ENCODE assay signal across 17 cellular contexts in the genomic region with DNA sequence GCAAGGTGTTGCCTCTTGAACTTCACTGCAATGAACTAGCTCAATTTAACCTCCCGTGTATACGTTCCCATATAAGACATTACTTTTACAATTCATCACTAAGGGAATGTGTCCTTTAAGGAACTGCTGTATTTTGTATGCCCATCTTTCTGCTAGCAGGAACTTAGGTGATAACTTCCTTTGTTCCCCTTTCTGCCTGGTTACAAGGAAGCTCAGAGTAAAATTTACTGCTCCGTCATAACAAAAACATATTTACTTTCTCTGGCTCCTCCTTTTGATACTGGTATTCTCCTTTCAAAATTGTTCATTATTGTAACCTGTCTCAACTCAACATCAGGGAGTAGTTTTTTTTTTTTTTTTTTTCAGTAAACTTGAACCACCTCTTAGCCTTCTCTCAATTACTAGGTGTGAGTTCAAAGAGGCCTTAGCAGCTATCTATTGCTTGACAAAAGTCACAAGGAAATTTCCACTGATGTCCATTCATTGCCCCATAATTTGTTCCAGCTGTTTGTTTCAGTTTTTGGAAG. TPM values are rescaled to one million over a fixed set of nuclear protein-coding genes. Genes with fewer than 3 reads are reported as not detected.
DNase-seq lines count a peak whose midpoint lies in the region; ATAC-seq, FAIRE-seq and TF ChIP-seq lines count a peak whose summit lies in the region.
"Had no signal": no experiment of that assay in that cellular context is flagged by ENCODE, and none has a peak within 500 bp of the region (broad histone marks: within the 10 kb centered on the region; RNA-seq: fewer than 3 reads in every experiment).

No MANE protein-coding gene starts in this region.

- peak overlapping the region; percentile 93 for H3K27ac Mint-ChIP-seq in activated T-cell treated with anti-CD3 and anti-CD28 coated beads, Interleukin-2, amount 50 U/mL, for 72 hours
- peak overlapping the region; percentile 97 for H3K27ac Mint-ChIP-seq in stimulated activated effector memory CD8-positive, alpha-beta T cell treated with anti-CD3 and anti-CD28 coated beads, Interleukin-12 subunit alpha, Interleukin-12 subunit beta, amount 100 ng/mL, for 72 hours

- H3K79me2 ChIP-seq in SU-DHL-6 (ENCODE audit: insufficient read depth, low read length) = peaks cover 98% of the 10 kb centered on the region
- H3K79me2 ChIP-seq in GM12878 (ENCODE audit: control insufficient read depth, insufficient read depth, low read length) = no peaks in the 10 kb centered on the region

- intact Hi-C loops in GM12878 (cut with micrococcal nuclease; ENCODE audit: unreplicated experiment) = no loop called here
- intact Hi-C loops in prostate gland (cut with DNase I) = no loop called here

- RAD21 ChIA-PET in GM12878 (lab: Charles Lee; ENCODE audit: unreplicated experiment) = interaction anchor here (0.6 to 2.0 kb wide), 4 partner anchors 10 to 119 kb away, joined by 3 to 6 read pairs (median 4); no protein-coding TSS in a partner anchor

- H3K4me3 ChIP-seq in SU-DHL-6 (ENCODE audit: insufficient read depth, low read length, poor library complexity, severe bottlenecking) (no peak overlapping the region), GM12878 (no peak overlapping the region), prostate gland (no peak overlapping the region)
- H3K4me3 ChIP-seq: ascending aorta had no signal

- peaks cover 0 to 3% of the 10 kb centered on the region in 2 donors for H3K9me3 Mint-ChIP-seq in activated T-cell treated with anti-CD3 and anti-CD28 coated beads, Interleukin-2, amount 50 U/mL, for 72 hours
- H3K9me3 Mint-ChIP-seq in stimulated activated effector memory CD8-positive, alpha-beta T cell treated with anti-CD3 and anti-CD28 coated beads, Interleukin-12 subunit alpha, Interleukin-12 subunit beta, amount 100 ng/mL, for 72 hours = no peaks in the 10 kb centered on the region

- no peak overlapping the region for H3K9ac ChIP-seq in SU-DHL-6 (ENCODE audit: low read length)
- H3K9ac ChIP-seq in GM12878 (ENCODE audit: control insufficient read depth, insufficient read depth, low read length) = no peak overlapping the region

- peaks cover 8 to 9% of the 10 kb centered on the region in 2 donors for H3K36me3 Mint-ChIP-seq in activated T-cell treated with anti-CD3 and anti-CD28 coated beads, Interleukin-2, amount 50 U/mL, for 72 hours (ENCODE audit: insufficient read depth in 2 of 2)
- peaks cover 57% of the 10 kb centered on the region for H3K36me3 Mint-ChIP-seq in stimulated activated effector memory CD8-positive, alpha-beta T cell treated with anti-CD3 and anti-CD28 coated beads, Interleukin-12 subunit alpha, Interleukin-12 subunit beta, amount 100 ng/mL, for 72 hours

- DNase-seq in activated T-cell treated with anti-CD3 and anti-CD28 coated beads, Interleukin-2, amount 50 U/mL, for 72 hours = no peak
- DNase-seq in activated T-cell treated with anti-CD3 and anti-CD28 coated beads, Interleukin-2, amount 50 U/mL, for 48 hours = no peak
- DNase-seq in GM12878 (ENCODE audit: low read depth, low spot score) (no peak), NCI-H446 (lab: John Stamatoyannopoulos, UW) (no peak), GM10266 (ENCODE audit: extremely low spot score) (no peak), prostate gland (ENCODE audit: low spot score) (no peak)
- DNase-seq in stimulated activated effector memory CD8-positive, alpha-beta T cell treated with anti-CD3 and anti-CD28 coated beads, Interleukin-12 subunit alpha, Interleukin-12 subunit beta, amount 100 ng/mL, for 72 hours (ENCODE audit: low spot score in 2 of 2) = no peak
- DNase-seq: activated CD4-positive, alpha-beta T cell treated with anti-CD3 and anti-CD28 coated beads for 4 hours; Caco-2; EL; foreskin fibroblast; NCI-H1694; SIG-M5; stimulated activated CD4-positive, alpha-beta T cell treated with anti-CD3 and anti-CD28 coated beads, Interleukin-1b, Interleukin-23, amount 100 ng/mL, for 48 hours had no signal

- H3K4me2 ChIP-seq in SU-DHL-6 (ENCODE audit: low read depth, low read length, poor library complexity, severe bottlenecking) (peak overlapping the region; percentile 1), GM12878 (ENCODE audit: control insufficient read depth, insufficient read depth) (no peak overlapping the region)

- H3K36me3 ChIP-seq in SU-DHL-6 (ENCODE audit: low read length) = peaks cover 7% of the 10 kb centered on the region; the same call in 1 of the 2 replicates
- H3K36me3 ChIP-seq in GM12878 (ENCODE audit: control insufficient read depth in 2 of 2, insufficient read depth in 2 of 2, low read length in 1 of 2) = no peaks in the 10 kb centered on the region; a peak in 1 of 4 replicates
- H3K36me3 ChIP-seq in prostate gland = no peaks in the 10 kb centered on the region
- H3K36me3 ChIP-seq: ascending aorta had no signal

- 69% methylated on average over 3 of the region's 3 CpGs for WGBS in GM12878 (ENCODE audit: insufficient coverage, insufficient replicate concordance, low lambda C conversion rate, missing lambda C conversion rate)
- WGBS in prostate gland = 63% methylated on average over 3 of the region's 3 CpGs

- in situ Hi-C loops in GM12878 (cut with MboI) = no loop called here

- CTCF ChIA-PET in GM12878 (lab: Yijun Ruan, JAX) = interaction anchor here (0.6 to 3.4 kb wide), 12 partner anchors 10 to 319 kb away, joined by 3 to 15 read pairs (median 4); no protein-coding TSS in a partner anchor

- TF ChIP-seq EP300 in GM12878 (IDR thresholded peaks at IDR 0.05; ENCODE audit: borderline replicate concordance in 1 of 2, control insufficient read depth in 1 of 2, low read depth in 2 of 2, low read length in 2 of 2) = no peak

- POLR2A ChIA-PET in GM12878 (lab: Charles Lee) = interaction anchor here (0.6 to 1.2 kb wide), 5 partner anchors 12 to 232 kb away, joined by 5 to 7 read pairs (median 6); no protein-coding TSS in a partner anchor

- H3K9me3 ChIP-seq in SU-DHL-6 (ENCODE audit: insufficient read depth, low read length) (no peaks in the 10 kb centered on the region), GM12878 (replicated peaks; ENCODE audit: control insufficient read depth, insufficient read depth, low read length) (no peaks in the 10 kb centered on the region; the same call in 2 of the 3 replicates), prostate gland (no peaks in the 10 kb centered on the region)
- H3K9me3 ChIP-seq: ascending aorta, Caco-2 had no signal

- no peak for TF ChIP-seq POLR2A in GM12878 (IDR thresholded peaks at IDR 0.05; ENCODE audit: low read depth, low read length)
- no peak for TF ChIP-seq POLR2A in prostate gland (IDR thresholded peaks at IDR 0.05)

- no peak for TF ChIP-seq RAD21 in GM12878 (IDR thresholded peaks at IDR 0.05; ENCODE audit: insufficient read depth, low read depth, low read length)

- H3K27me3 ChIP-seq in SU-DHL-6 (ENCODE audit: low read length) (no peaks in the 10 kb centered on the region), GM12878 (replicated peaks in 1 of 2; ENCODE audit: control insufficient read depth in 2 of 2, insufficient read depth in 2 of 2, low read length in 1 of 2) (no peaks in the 10 kb centered on the region), prostate gland (replicated peaks; ENCODE audit: insufficient read depth) (no peaks in the 10 kb centered on the region)
- H3K27me3 ChIP-seq: ascending aorta had no signal

- FAIRE-seq in GM12878 (lab: Jason Lieb, UNC) = peak; percentile 80
- FAIRE-seq: colon had no signal

- H3K4me1 ChIP-seq in GM12878 (ENCODE audit: control insufficient read depth, insufficient read depth, low read length) (no peaks in the 10 kb centered on the region), prostate gland (replicated peaks) (no peaks in the 10 kb centered on the region)
- H3K4me1 ChIP-seq: ascending aorta, Caco-2 had no signal

- H3F3A ChIP-seq in SU-DHL-6 (ENCODE audit: insufficient read depth) = peaks cover 81% of the 10 kb centered on the region

- ATAC-seq in activated T-cell treated with anti-CD3 and anti-CD28 coated beads, Interleukin-2, amount 50 U/mL, for 72 hours (replicated peaks in 1 of 2) = peak; percentile 44 to 55
- ATAC-seq in GM12878 = no peak
- peak; percentile 58 for ATAC-seq in stimulated activated effector memory CD8-positive, alpha-beta T cell treated with anti-CD3 and anti-CD28 coated beads, Interleukin-12 subunit alpha, Interleukin-12 subunit beta, amount 100 ng/mL, for 72 hours

- peak overlapping the region; percentile 69 to 88 for H3K4me3 Mint-ChIP-seq in activated T-cell treated with anti-CD3 and anti-CD28 coated beads, Interleukin-2, amount 50 U/mL, for 72 hours
- peak overlapping the region; percentile 52 for H3K4me3 Mint-ChIP-seq in stimulated activated effector memory CD8-positive, alpha-beta T cell treated with anti-CD3 and anti-CD28 coated beads, Interleukin-12 subunit alpha, Interleukin-12 subunit beta, amount 100 ng/mL, for 72 hours

- peaks cover 85% of the 10 kb centered on the region for H3K4me1 Mint-ChIP-seq in activated T-cell treated with anti-CD3 and anti-CD28 coated beads, Interleukin-2, amount 50 U/mL, for 72 hours (ENCODE audit: low read depth)
- H3K4me1 Mint-ChIP-seq in stimulated activated effector memory CD8-positive, alpha-beta T cell treated with anti-CD3 and anti-CD28 coated beads, Interleukin-12 subunit alpha, Interleukin-12 subunit beta, amount 100 ng/mL, for 72 hours = peaks cover 74% of the 10 kb centered on the region

- H2AFZ ChIP-seq in SU-DHL-6 (ENCODE audit: low read depth, low read length, severe bottlenecking) (no peak overlapping the region), GM12878 (ENCODE audit: control insufficient read depth, low read depth, low read length) (no peak overlapping the region)

- TF ChIP-seq CTCF in SU-DHL-6 (IDR thresholded peaks at IDR 0.05; ENCODE audit: insufficient read depth, low read length, poor library complexity, severe bottlenecking) (no peak), GM12878 (IDR thresholded peaks at IDR 0.05 in 2 of 3, conservative IDR thresholded peaks at IDR 0.05 in 1 of 3; ENCODE audit: control insufficient read depth in 2 of 3, extremely low read depth in 1 of 3, insufficient read depth in 1 of 3, low read depth in 3 of 3, low read length in 3 of 3) (no peak), GM10266 (IDR thresholded peaks at IDR 0.05; ENCODE audit: control insufficient read depth, insufficient read depth, low read depth, missing control alignments) (no peak), prostate gland (IDR thresholded peaks at IDR 0.05) (no peak)

- no peaks in the 10 kb centered on the region for H3K27me3 Mint-ChIP-seq in activated T-cell treated with anti-CD3 and anti-CD28 coated beads, Interleukin-2, amount 50 U/mL, for 72 hours (ENCODE audit: low read depth)

- no peaks in the 10 kb centered on the region for H3K9me2 ChIP-seq in SU-DHL-6 (replicated peaks; ENCODE audit: insufficient read depth, low read length)

- no TSS peak for BruUV-seq in GM12878 (replicated peaks; lab: Mats Ljungman, UMichigan)

- SMC1A ChIA-PET in GM12878 (lab: Charles Lee; ENCODE audit: uncharacterized antibody, unreplicated experiment) = interaction anchor here (0.6 to 3.2 kb wide), 12 partner anchors 10 to 128 kb away, joined by 3 to 29 read pairs (median 5); no protein-coding TSS in a partner anchor

- H3K27ac ChIP-seq in SU-DHL-6 (ENCODE audit: low read depth, low read length) = peak overlapping the region; percentile 83
- no peak overlapping the region for H3K27ac ChIP-seq in GM12878 (ENCODE audit: control insufficient read depth, insufficient read depth)
- H3K27ac ChIP-seq in prostate gland = no peak overlapping the region
- H3K27ac ChIP-seq: ascending aorta had no signal

- no peaks in the 10 kb centered on the region; the same call in 1 of the 2 replicates for H4K20me1 ChIP-seq in SU-DHL-6 (ENCODE audit: low read depth, low read length)
- H4K20me1 ChIP-seq in GM12878 (ENCODE audit: control insufficient read depth, insufficient read depth) = peaks cover 3% of the 10 kb centered on the region; the same call in 1 of the 2 replicates

RNA-seq across cellular contexts. Expression of a gene that starts 37.1 kb away (rescaled TPM):
- 10 to 100 TPM; 67.0 to 69.7 TPM for total RNA-seq in activated T-cell treated with anti-CD3 and anti-CD28 coated beads, Interleukin-2, amount 50 U/mL, for 72 hours
- 176 and 194 TPM in 2 replicates for total RNA-seq in GM12878 (2013; cell fraction: nucleolus; rRNA removed)
- total RNA-seq in GM12878 (2014; rRNA removed) (38.6 and 38.9 TPM in 2 replicates), GM12878 (2014; rRNA removed; fragmentation: Illumina TruSeq; extraction: Trizol) (38.7 and 40.5 TPM in 2 replicates), GM12878 (2021) (37.9 and 41.1 TPM in 2 replicates), prostate gland (10 to 100 TPM; 16.1 to 23.7 TPM)
- 19.2 TPM for polyA plus RNA-seq in GM12878 (2011; ENCODE audit: low read depth)
- polyA plus RNA-seq in GM12878 (2011; rRNA removed) (47.4 and 48.2 TPM in 2 replicates), GM12878 (2014; fragmentation: Illumina TruSeq; extraction: Trizol) (44.9 and 49.9 TPM in 2 replicates), GM12878 (2014; fragmentation: Nextera tagmentation; extraction: Ambion mirVana) (10 to 100 TPM; 22.2 to 23.6 TPM), GM12878 (2014; rRNA removed) (28.9 and 30.8 TPM in 2 replicates), GM12878 (2016; fragmentation: Nextera tagmentation; extraction: Ambion mirVana) (10 to 100 TPM; 25.9 TPM)
- polyA plus RNA-seq in GM12878 (2011; cell fraction: cytosol; rRNA removed) = 31.8 and 32.2 TPM in 2 replicates
- 24.3 and 24.9 TPM in 2 replicates for polyA plus RNA-seq in GM12878 (2011; cell fraction: nucleus; rRNA removed)
- 21.1 and 21.5 TPM in 2 replicates for polyA plus RNA-seq in GM12878 (2012)
- polyA minus RNA-seq in GM12878 (2011; rRNA and poly(A)+ RNA removed) = 66.1 and 82.5 TPM in 2 replicates
- polyA minus RNA-seq in GM12878 (2011; cell fraction: cytosol; rRNA and poly(A)+ RNA removed) = 17.1 and 17.3 TPM in 2 replicates
- 31.1 and 44.0 TPM in 2 replicates for polyA minus RNA-seq in GM12878 (2011; cell fraction: nucleus; rRNA and poly(A)+ RNA removed)
